ENCODE assay signal across 8 cellular contexts in genomic region chr22:46116491-46116958, GRCh38.
A peak's percentile ranks its signal among the peaks of the same experiment; 100 is the strongest.
DNase-seq lines count a peak whose midpoint lies in the region; ATAC-seq lines count a peak whose summit lies in the region.

No MANE protein-coding gene starts in this region.

- ATAC-seq in HG02759 (IDR thresholded peaks at IDR 0.05; ENCODE audit: unreplicated experiment) (peak; percentile 64), GM18511 (IDR thresholded peaks at IDR 0.05; ENCODE audit: unreplicated experiment) (no peak)

- DNase-seq in D341Med (ENCODE audit: low spot score), result peak; percentile 94
- DNase-seq in NOMO-1 treated with DMSO at 0.1 percent for 48 hours (lab: John Stamatoyannopoulos, UW; ENCODE audit: unreplicated experiment), result peak; percentile 83
- DNase-seq in activated CD8-positive, alpha-beta memory T cell treated with anti-CD3 and anti-CD28 coated beads, Interleukin-2, amount 50 U/mL, for 48 hours, result peak; percentile 93
- peak; percentile 97 for DNase-seq in epidermal melanocyte (ENCODE audit: insufficient read length, low spot score)
- peak; percentile 77 for DNase-seq in middle frontal gyrus (ENCODE audit: extremely low spot score, low spot score)
- DNase-seq in stimulated activated CD8-positive, alpha-beta memory T cell treated with anti-CD3 and anti-CD28 coated beads, Interleukin-15, amount 100 ng/mL, for 48 hours (ENCODE audit: low read depth in 2 of 2), result peak; percentile 69 to 70
